In genomic region chr1:94820918-94821317, GRCh38 we compare ENCODE assay signal across 10 cellular contexts. TPM values are rescaled to one million over a fixed set of nuclear protein-coding genes. Genes with fewer than 3 reads are reported as not detected.
DNase-seq lines count a peak whose midpoint lies in the region; ATAC-seq, FAIRE-seq and TF ChIP-seq lines count a peak whose summit lies in the region.
"Had no signal": no experiment of that assay in that cellular context is flagged by ENCODE, and none has a peak within 500 bp of the region (broad histone marks: within the 10 kb centered on the region; RNA-seq: fewer than 3 reads in every experiment).

No MANE protein-coding gene starts in this region.

- H3K9me3 Mint-ChIP-seq in activated CD4-positive, alpha-beta memory T cell treated with anti-CD3 and anti-CD28 coated beads for 36 hours, result no peaks in the 10 kb centered on the region
- H3K9me3 Mint-ChIP-seq in activated CD4-positive, alpha-beta memory T cell treated with anti-CD3 and anti-CD28 coated beads, Interleukin-2, amount 10 ng/mL, durations not matched to agents 7 days and 5 days, result no peaks in the 10 kb centered on the region

- peak overlapping the region; percentile 41 for H3K4me3 Mint-ChIP-seq in activated CD4-positive, alpha-beta memory T cell treated with anti-CD3 and anti-CD28 coated beads for 36 hours
- H3K4me3 Mint-ChIP-seq in activated CD4-positive, alpha-beta memory T cell treated with anti-CD3 and anti-CD28 coated beads, Interleukin-2, amount 10 ng/mL, durations not matched to agents 7 days and 5 days, result no peak overlapping the region

- no peak for FAIRE-seq in bronchial epithelial cell (lab: Jason Lieb, UNC)

- H3K27me3 Mint-ChIP-seq in activated CD4-positive, alpha-beta memory T cell treated with anti-CD3 and anti-CD28 coated beads for 36 hours, result peaks cover 33% of the 10 kb centered on the region
- peaks cover 48% of the 10 kb centered on the region for H3K27me3 Mint-ChIP-seq in activated CD4-positive, alpha-beta memory T cell treated with anti-CD3 and anti-CD28 coated beads, Interleukin-2, amount 10 ng/mL, durations not matched to agents 7 days and 5 days

- H3K36me3 ChIP-seq in bronchial epithelial cell (ENCODE audit: control insufficient read depth, insufficient read depth, low read length), result no peaks in the 10 kb centered on the region
- no peaks in the 10 kb centered on the region for H3K36me3 ChIP-seq in lower lobe of right lung
- H3K36me3 ChIP-seq in tibial artery, result no peaks in the 10 kb centered on the region
- no peaks in the 10 kb centered on the region for H3K36me3 ChIP-seq in MG63

- peak overlapping the region; percentile 74 for H3K27ac ChIP-seq in lower lobe of right lung
- H3K27ac ChIP-seq in tibial artery, result no peak overlapping the region

- CTCF ChIA-PET in activated CD4-positive, alpha-beta memory T cell treated with anti-CD3 and anti-CD28 coated beads for 36 hours (lab: Charles Lee), result no interaction called here
- CTCF ChIA-PET in activated CD4-positive, alpha-beta memory T cell treated with anti-CD3 and anti-CD28 coated beads, Interleukin-2, amount 10 ng/mL, durations not matched to agents 7 days and 5 days (lab: Charles Lee), result interaction anchor here (1.7 kb wide), 1 partner anchor 33 kb away, joined by 4 read pairs; no protein-coding TSS in a partner anchor

- peaks cover 20% of the 10 kb centered on the region for H3K4me1 ChIP-seq in lower lobe of right lung
- peaks cover 0 to 15% (median 6%) of the 10 kb centered on the region in 4 donors for H3K4me1 ChIP-seq in tibial artery

- no peaks in the 10 kb centered on the region for H3K36me3 Mint-ChIP-seq in activated CD4-positive, alpha-beta memory T cell treated with anti-CD3 and anti-CD28 coated beads for 36 hours
- no peaks in the 10 kb centered on the region for H3K36me3 Mint-ChIP-seq in activated CD4-positive, alpha-beta memory T cell treated with anti-CD3 and anti-CD28 coated beads, Interleukin-2, amount 10 ng/mL, durations not matched to agents 7 days and 5 days (ENCODE audit: low read depth)

- peak in 1 of 2 donors; percentile 57 for ATAC-seq in lower lobe of right lung

- no peak overlapping the region for H3K27ac Mint-ChIP-seq in activated CD4-positive, alpha-beta memory T cell treated with anti-CD3 and anti-CD28 coated beads for 36 hours
- H3K27ac Mint-ChIP-seq in activated CD4-positive, alpha-beta memory T cell treated with anti-CD3 and anti-CD28 coated beads, Interleukin-2, amount 10 ng/mL, durations not matched to agents 7 days and 5 days, result no peak overlapping the region

- H3K27me3 ChIP-seq in bronchial epithelial cell (ENCODE audit: control insufficient read depth, insufficient read depth, low read length) (no peaks in the 10 kb centered on the region), lower lobe of right lung (ENCODE audit: low read depth) (peaks cover 9% of the 10 kb centered on the region), tibial artery (no peaks in the 10 kb centered on the region), MG63 (no peaks in the 10 kb centered on the region; the same call in 1 of the 2 replicates)

- POLR2A ChIA-PET in activated CD4-positive, alpha-beta memory T cell treated with anti-CD3 and anti-CD28 coated beads for 36 hours (lab: Charles Lee), result no interaction called here
- POLR2A ChIA-PET in activated CD4-positive, alpha-beta memory T cell treated with anti-CD3 and anti-CD28 coated beads, Interleukin-2, amount 10 ng/mL, durations not matched to agents 7 days and 5 days (lab: Charles Lee), result no interaction called here

- peak overlapping the region; percentile 83 for H3K4me3 ChIP-seq in bronchial epithelial cell (ENCODE audit: low read depth, low read length)
- peak overlapping the region; percentile 71 for H3K4me3 ChIP-seq in lower lobe of right lung
- peak overlapping the region; percentile 58 to 76 for H3K4me3 ChIP-seq in tibial artery
- H3K4me3 ChIP-seq in MG63, result no peak overlapping the region

- TF ChIP-seq CTCF in bronchial epithelial cell (IDR thresholded peaks at IDR 0.05; ENCODE audit: insufficient read depth, low read length, severe bottlenecking), result no peak
- no peak for TF ChIP-seq CTCF in lower lobe of right lung (IDR thresholded peaks at IDR 0.05)
- TF ChIP-seq CTCF in tibial artery (IDR thresholded peaks at IDR 0.05), result no peak

- DNase-seq in activated CD4-positive, alpha-beta memory T cell treated with anti-CD3 and anti-CD28 coated beads for 36 hours, result no peak
- no peak for DNase-seq in activated CD4-positive, alpha-beta memory T cell treated with anti-CD3 and anti-CD28 coated beads, Interleukin-2, amount 10 ng/mL, durations not matched to agents 7 days and 5 days
- no peak for DNase-seq in bronchial epithelial cell (ENCODE audit: low read depth)
- DNase-seq in lower lobe of right lung, result no peak
- no peak for DNase-seq in tibial artery
- no peak for DNase-seq in MG63
- no peak for DNase-seq in activated CD8-positive, alpha-beta memory T cell treated with anti-CD3 and anti-CD28 coated beads, Interleukin-2, amount 50 U/mL, for 48 hours
- DNase-seq in MV-4-11 (lab: John Stamatoyannopoulos, UW), result no peak
- DNase-seq: activated CD4-positive, alpha-beta T cell treated with anti-CD3 and anti-CD28 coated beads for 4 hours; NCI-H1048 had no signal

- H3K4me1 Mint-ChIP-seq in activated CD4-positive, alpha-beta memory T cell treated with anti-CD3 and anti-CD28 coated beads for 36 hours (ENCODE audit: low read depth), result peaks cover 7% of the 10 kb centered on the region
- H3K4me1 Mint-ChIP-seq in activated CD4-positive, alpha-beta memory T cell treated with anti-CD3 and anti-CD28 coated beads, Interleukin-2, amount 10 ng/mL, durations not matched to agents 7 days and 5 days, result peaks cover 2% of the 10 kb centered on the region

- intact Hi-C loops in activated CD4-positive, alpha-beta memory T cell treated with anti-CD3 and anti-CD28 coated beads for 36 hours (cut with micrococcal nuclease), result no loop called here
- intact Hi-C loops in lower lobe of right lung (cut with DNase I) (no loop called here), tibial artery (cut with DNase I; ENCODE audit: low total_unique reads) (no loop called here)

- H3K9me3 ChIP-seq in lower lobe of right lung, result no peaks in the 10 kb centered on the region
- no peaks in the 10 kb centered on the region for H3K9me3 ChIP-seq in tibial artery
- H3K9me3 ChIP-seq in MG63, result no peaks in the 10 kb centered on the region

RNA-seq across cellular contexts. Expression of gene SLC44A3, which starts 0.8 kb away (rescaled TPM):
- total RNA-seq in activated CD4-positive, alpha-beta memory T cell treated with anti-CD3 and anti-CD28 coated beads for 36 hours, result under 1 TPM; 0.10 to 0.21 TPM
- under 1 TPM; 0.25 to 0.35 TPM for total RNA-seq in activated CD4-positive, alpha-beta memory T cell treated with anti-CD3 and anti-CD28 coated beads, Interleukin-2, amount 10 ng/mL, durations not matched to agents 7 days and 5 days
- 2.4 and 7.9 TPM in 2 replicates for total RNA-seq in bronchial epithelial cell
- total RNA-seq in lower lobe of right lung, result 19.3 TPM
- 0.26 and 0.57 TPM in 2 replicates for total RNA-seq in MG63 (2014; rRNA removed; shearing (Covaris generic); ENCODE audit: low replicate concordance)
